Comparison of ENCODE assay signal across 8 cellular contexts in the genomic region with DNA sequence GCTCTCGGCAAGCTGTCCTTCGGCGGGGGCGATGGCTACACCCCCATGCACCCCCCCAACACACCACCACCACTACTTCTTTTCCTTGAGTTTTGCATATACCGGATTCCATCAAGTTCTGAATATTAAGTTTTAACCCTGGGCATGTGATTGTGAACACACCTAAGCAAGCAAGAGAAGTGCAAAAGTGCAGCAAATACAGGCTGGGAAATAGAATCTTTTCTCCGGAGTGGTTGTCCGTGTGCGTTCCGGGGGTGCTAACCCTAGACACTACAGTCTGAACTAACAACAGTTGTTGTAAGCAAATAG. TPM values are rescaled to one million over a fixed set of nuclear protein-coding genes. Genes with fewer than 3 reads are reported as not detected.
A peak's percentile ranks its signal among the peaks of the same experiment; 100 is the strongest.
DNase-seq lines count a peak whose midpoint lies in the region; ATAC-seq lines count a peak whose summit lies in the region.

No MANE protein-coding gene starts in this region.

- peak; percentile 28 for DNase-seq in NCI-H1092 treated with DMSO at 0.1 percent for 48 hours (lab: John Stamatoyannopoulos, UW)
- DNase-seq in NCI-H1092 (lab: John Stamatoyannopoulos, UW), result no peak
- no peak for DNase-seq in NK-92 (lab: John Stamatoyannopoulos, UW; ENCODE audit: unreplicated experiment)
- DNase-seq in KBM-7, result no peak

- H3K27me3 Mint-ChIP-seq in activated T-helper 17 cell treated with anti-CD3 and anti-CD28 coated beads, Interleukin-2, amount 50 U/mL, for 72 hours, result peaks cover 43% of the 10 kb centered on the region
- peaks cover 46% of the 10 kb centered on the region for H3K27me3 Mint-ChIP-seq in stimulated activated memory B cell treated with anti-CD40 and anti-IgM and Interleukin-4, amounts not matched to agents 10 μg/mL and 1 μg/mL and 100 μg/mL, for 72 hours

- no peaks in the 10 kb centered on the region for H3K9me3 Mint-ChIP-seq in activated T-helper 17 cell treated with anti-CD3 and anti-CD28 coated beads, Interleukin-2, amount 50 U/mL, for 72 hours
- H3K9me3 Mint-ChIP-seq in stimulated activated memory B cell treated with anti-CD40 and anti-IgM and Interleukin-4, amounts not matched to agents 10 μg/mL and 1 μg/mL and 100 μg/mL, for 72 hours, result no peaks in the 10 kb centered on the region

- in situ Hi-C loops in KBM-7 (cut with MboI; ENCODE audit: low pct_unique_long_range_greater_than_20kb, low sequenced_read_pairs), result loop anchor here (25.0 kb wide), 1 partner anchor 339 kb away; no protein-coding TSS in a partner anchor

- H3K4me3 Mint-ChIP-seq in activated T-helper 17 cell treated with anti-CD3 and anti-CD28 coated beads, Interleukin-2, amount 50 U/mL, for 72 hours, result peak overlapping the region; percentile 65
- H3K4me3 Mint-ChIP-seq in stimulated activated memory B cell treated with anti-CD40 and anti-IgM and Interleukin-4, amounts not matched to agents 10 μg/mL and 1 μg/mL and 100 μg/mL, for 72 hours, result peak overlapping the region; percentile 54

- no peak overlapping the region for H3K27ac Mint-ChIP-seq in activated T-helper 17 cell treated with anti-CD3 and anti-CD28 coated beads, Interleukin-2, amount 50 U/mL, for 72 hours
- H3K27ac Mint-ChIP-seq in stimulated activated memory B cell treated with anti-CD40 and anti-IgM and Interleukin-4, amounts not matched to agents 10 μg/mL and 1 μg/mL and 100 μg/mL, for 72 hours, result no peak overlapping the region

- H3K9me3 ChIP-seq in iPS-18c (ENCODE audit: control insufficient read depth, insufficient read depth, low read length), result no peaks in the 10 kb centered on the region

- H3K36me3 Mint-ChIP-seq in activated T-helper 17 cell treated with anti-CD3 and anti-CD28 coated beads, Interleukin-2, amount 50 U/mL, for 72 hours (ENCODE audit: low read depth), result no peaks in the 10 kb centered on the region
- no peaks in the 10 kb centered on the region for H3K36me3 Mint-ChIP-seq in stimulated activated memory B cell treated with anti-CD40 and anti-IgM and Interleukin-4, amounts not matched to agents 10 μg/mL and 1 μg/mL and 100 μg/mL, for 72 hours

- peaks cover 13% of the 10 kb centered on the region for H3K4me1 Mint-ChIP-seq in activated T-helper 17 cell treated with anti-CD3 and anti-CD28 coated beads, Interleukin-2, amount 50 U/mL, for 72 hours
- H3K4me1 Mint-ChIP-seq in stimulated activated memory B cell treated with anti-CD40 and anti-IgM and Interleukin-4, amounts not matched to agents 10 μg/mL and 1 μg/mL and 100 μg/mL, for 72 hours, result peaks cover 10% of the 10 kb centered on the region

- peak overlapping the region; percentile 56 for H3K4me3 ChIP-seq in iPS-18c (ENCODE audit: insufficient read depth, low read depth, low read length)

- no peak for ATAC-seq in activated T-helper 17 cell treated with anti-CD3 and anti-CD28 coated beads, Interleukin-2, amount 50 U/mL, for 72 hours (replicated peaks)
- ATAC-seq in stimulated activated memory B cell treated with anti-CD40 and anti-IgM and Interleukin-4, amounts not matched to agents 10 μg/mL and 1 μg/mL and 100 μg/mL, for 72 hours, result no peak
- no peak for ATAC-seq in GM19397 (IDR thresholded peaks at IDR 0.05; ENCODE audit: unreplicated experiment)

RNA-seq across cellular contexts. Expression of a gene that starts 0.6 kb away (rescaled TPM):
- under 1 TPM; 0.16 to 0.91 TPM for total RNA-seq in activated T-helper 17 cell treated with anti-CD3 and anti-CD28 coated beads, Interleukin-2, amount 50 U/mL, for 72 hours
